In genomic region chr9:83987402-83987791, GRCh38 we compare ENCODE assay signal across 2 cellular contexts.
TF ChIP-seq lines count a peak whose summit lies in the region.

No MANE protein-coding gene starts in this region.

TF ChIP-seq in A549, 52 proteins besides CTCF, POLR2A, EP300 and RAD21 (continued from another document):
- TF ChIP-seq MAZ (IDR thresholded peaks at IDR 0.05; ENCODE audit: borderline replicate concordance, low read depth, low read length) (no peak), POLR2AphosphoS2 (conservative IDR thresholded peaks at IDR 0.05; ENCODE audit: low read length) (no peak), FOSB (CRISPR knock-in tag; IDR thresholded peaks at IDR 0.05) (no peak), HOXA7 (CRISPR knock-in tag; IDR thresholded peaks at IDR 0.05) (0 out of 2 replicates have a peak, but pooled peaks have one; percentile 19)

TF ChIP-seq in HCT116, 20 proteins besides CTCF, POLR2A, EP300 and RAD21 (continued from another document):
- TF ChIP-seq REST (IDR thresholded peaks at IDR 0.05; ENCODE audit: low read depth) (no peak), SP1 (IDR thresholded peaks at IDR 0.05; ENCODE audit: low read depth) (no peak), EGR1 (IDR thresholded peaks at IDR 0.05; ENCODE audit: low read depth) (no peak), ZNF274 (IDR thresholded peaks at IDR 0.05; ENCODE audit: low read depth, low read length) (no peak), ZFX (IDR thresholded peaks at IDR 0.05) (no peak), JUND (IDR thresholded peaks at IDR 0.05) (no peak), ATF3 (IDR thresholded peaks at IDR 0.05) (no peak), POLR2AphosphoS5 (IDR thresholded peaks at IDR 0.05; ENCODE audit: low read depth, low read length) (no peak), CBX3 (IDR thresholded peaks at IDR 0.05; ENCODE audit: low read depth) (no peak), YY1 (IDR thresholded peaks at IDR 0.05; ENCODE audit: extremely low read depth, insufficient replicate concordance, low read depth, low read length) (no peak), EZH2 (IDR thresholded peaks at IDR 0.05) (no peak), ELF1 (IDR thresholded peaks at IDR 0.05; ENCODE audit: borderline replicate concordance, low read depth) (no peak), FOSL1 (IDR thresholded peaks at IDR 0.05; ENCODE audit: low read depth) (no peak), TCF7L2 (IDR thresholded peaks at IDR 0.05; ENCODE audit: borderline replicate concordance, extremely low read depth, insufficient read depth, insufficient read length) (no peak), EZH2phosphoT487 (IDR thresholded peaks at IDR 0.05; ENCODE audit: borderline replicate concordance) (no peak)
